Comparison of ENCODE assay signal across 8 cellular contexts in genomic region chr10:119596537-119597404, GRCh38.
A peak's percentile ranks its signal among the peaks of the same experiment; 100 is the strongest.
DNase-seq lines count a peak whose midpoint lies in the region; ATAC-seq and TF ChIP-seq lines count a peak whose summit lies in the region.

Gene TIAL1, minus strand, starts transcription at chr10:119596964. Its CDS starts 499 bp downstream, at chr10:119596465.

- peak within 1 kb of the TSS; percentile 93 for H3K4me3 Mint-ChIP-seq in activated naive CD4-positive, alpha-beta T cell treated with anti-CD3 and anti-CD28 coated beads, Interleukin-2, amount 50 U/mL, for 24 hours

- peaks cover 14% of the 10 kb centered on the region for H3K36me3 Mint-ChIP-seq in activated naive CD4-positive, alpha-beta T cell treated with anti-CD3 and anti-CD28 coated beads, Interleukin-2, amount 50 U/mL, for 24 hours

- H3K27me3 ChIP-seq in GM06990 (replicated peaks; ENCODE audit: control insufficient read depth, insufficient read depth, low read length) = no peaks in the 10 kb centered on the region

- H3K4me3 ChIP-seq in GM06990 (replicated peaks; ENCODE audit: low read depth, low read length) = peak within 1 kb of the TSS; percentile 83

- no peaks in the 10 kb centered on the region for H3K36me3 ChIP-seq in GM06990 (ENCODE audit: control insufficient read depth, insufficient read depth, low read length)

- ATAC-seq in HG02588 (IDR thresholded peaks at IDR 0.05; ENCODE audit: unreplicated experiment) (peak; percentile 85), SK-N-SH treated with all-trans-retinoic acid at 6 μM for 48 hours (peak; percentile 95)

- H3K27me3 Mint-ChIP-seq in activated naive CD4-positive, alpha-beta T cell treated with anti-CD3 and anti-CD28 coated beads, Interleukin-2, amount 50 U/mL, for 24 hours = no peaks in the 10 kb centered on the region

- no peak for TF ChIP-seq CTCF in GM06990 (IDR thresholded peaks at IDR 0.05; ENCODE audit: insufficient read depth, low read length, poor library complexity, severe bottlenecking)

- DNase-seq in GM06990 (ENCODE audit: extremely low read depth, insufficient read length) (peak; percentile 97), NCI-H1092 (lab: John Stamatoyannopoulos, UW) (peak; percentile 97), germinal center (ENCODE audit: low spot score) (peak; percentile 91), non-pigmented ciliary epithelial cell (ENCODE audit: low read depth) (peak; percentile 99), superior temporal gyrus (ENCODE audit: extremely low spot score) (peak; percentile 100)

- H3K4me1 Mint-ChIP-seq in activated naive CD4-positive, alpha-beta T cell treated with anti-CD3 and anti-CD28 coated beads, Interleukin-2, amount 50 U/mL, for 24 hours = peaks cover 45% of the 10 kb centered on the region

- H3K9me3 Mint-ChIP-seq in activated naive CD4-positive, alpha-beta T cell treated with anti-CD3 and anti-CD28 coated beads, Interleukin-2, amount 50 U/mL, for 24 hours = no peaks in the 10 kb centered on the region

- peak within 1 kb of the TSS; percentile 98 for H3K27ac Mint-ChIP-seq in activated naive CD4-positive, alpha-beta T cell treated with anti-CD3 and anti-CD28 coated beads, Interleukin-2, amount 50 U/mL, for 24 hours

TF ChIP-seq in SK-N-SH treated with all-trans-retinoic acid at 6 μM for 48 hours, 23 proteins besides CTCF, POLR2A, EP300 and RAD21:
- no peak for TF ChIP-seq CSDC2 (CRISPR knock-in tag; IDR thresholded peaks at IDR 0.05)
- no peak for TF ChIP-seq RARB (CRISPR knock-in tag; IDR thresholded peaks at IDR 0.05)
- TF ChIP-seq, protein P1, sequence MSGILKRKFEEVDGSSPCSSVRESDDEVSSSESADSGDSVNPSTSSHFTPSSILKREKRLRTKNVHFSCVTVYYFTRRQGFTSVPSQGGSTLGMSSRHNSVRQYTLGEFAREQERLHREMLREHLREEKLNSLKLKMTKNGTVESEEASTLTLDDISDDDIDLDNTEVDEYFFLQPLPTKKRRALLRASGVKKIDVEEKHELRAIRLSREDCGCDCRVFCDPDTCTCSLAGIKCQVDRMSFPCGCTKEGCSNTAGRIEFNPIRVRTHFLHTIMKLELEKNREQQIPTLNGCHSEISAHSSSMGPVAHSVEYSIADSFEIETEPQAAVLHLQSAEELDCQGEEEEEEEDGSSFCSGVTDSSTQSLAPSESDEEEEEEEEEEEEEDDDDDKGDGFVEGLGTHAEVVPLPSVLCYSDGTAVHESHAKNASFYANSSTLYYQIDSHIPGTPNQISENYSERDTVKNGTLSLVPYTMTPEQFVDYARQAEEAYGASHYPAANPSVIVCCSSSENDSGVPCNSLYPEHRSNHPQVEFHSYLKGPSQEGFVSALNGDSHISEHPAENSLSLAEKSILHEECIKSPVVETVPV (CRISPR knock-in tag; IDR thresholded peaks at IDR 0.05) = no peak
TF ChIP-seq in SK-N-SH treated with all-trans-retinoic acid at 6 μM for 48 hours: peak in this region for 0.

Comparison
In these comparisons a context has a peak if more than half of its experiments do, and no peak if none do; other contexts are left out.
1. Peak in every context shown above with its lines: DNase-seq, ATAC-seq and H3K4me3 ChIP-seq.